Comparison of ENCODE assay signal across 17 cellular contexts in the genomic region with DNA sequence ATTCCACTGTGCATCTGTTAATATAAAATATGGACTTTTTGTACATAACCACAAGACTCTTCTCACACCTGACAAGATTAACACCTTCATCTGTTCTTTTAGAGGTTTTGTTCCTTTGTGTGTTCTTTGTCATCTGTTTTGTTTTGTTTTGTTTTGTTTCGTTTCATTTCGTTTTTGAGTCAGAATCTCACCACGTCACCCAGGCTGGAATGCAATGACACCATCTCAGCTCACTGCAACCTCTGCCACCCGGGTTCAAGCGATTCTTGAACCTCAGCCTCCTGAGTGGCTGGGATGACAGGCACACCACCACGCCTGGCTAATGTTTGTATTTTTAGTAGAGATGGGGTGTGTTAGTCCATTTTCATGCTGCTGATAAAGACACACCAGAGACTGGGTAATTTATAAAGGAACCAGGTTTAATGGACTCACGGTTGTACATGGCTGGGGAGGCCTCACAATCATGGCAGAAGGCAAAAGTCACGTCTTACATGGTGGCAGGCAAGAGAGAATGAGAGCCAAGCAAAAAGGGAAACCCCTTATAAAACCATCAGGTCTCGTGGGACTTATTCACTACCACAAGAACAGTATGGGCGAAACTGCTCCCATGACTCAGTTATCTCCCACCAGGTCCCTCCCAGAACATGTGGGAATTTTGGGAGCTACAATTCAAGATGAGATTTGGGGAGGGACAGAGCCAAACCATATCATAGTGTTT. TPM values are rescaled to one million over a fixed set of nuclear protein-coding genes. Genes with fewer than 3 reads are reported as not detected.
DNase-seq lines count a peak whose midpoint lies in the region; ATAC-seq and TF ChIP-seq lines count a peak whose summit lies in the region.
"Had no signal": no experiment of that assay in that cellular context is flagged by ENCODE, and none has a peak within 500 bp of the region (broad histone marks: within the 10 kb centered on the region; RNA-seq: fewer than 3 reads in every experiment).

No MANE protein-coding gene starts in this region.

- no peaks in the 10 kb centered on the region for H3K9me2 ChIP-seq in hepatocyte (replicated peaks; ENCODE audit: insufficient read depth)

- H3K9me3 Mint-ChIP-seq in activated CD4-positive, alpha-beta memory T cell treated with anti-CD3 and anti-CD28 coated beads, Interleukin-2, amount 10 ng/mL, durations not matched to agents 7 days and 5 days: no peaks in the 10 kb centered on the region
- H3K9me3 Mint-ChIP-seq in progenitor cell of endocrine pancreas (ENCODE audit: low read depth): no peaks in the 10 kb centered on the region
- H3K9me3 Mint-ChIP-seq: H9 had no signal

- H3K9me3 ChIP-seq in cardiac muscle cell (ENCODE audit: low read depth): no peaks in the 10 kb centered on the region
- no peaks in the 10 kb centered on the region for H3K9me3 ChIP-seq in hepatocyte (ENCODE audit: low read depth)
- no peaks in the 10 kb centered on the region for H3K9me3 ChIP-seq in ovary

- DNase-seq in cardiac muscle cell (ENCODE audit: low read depth in 1 of 2, low spot score in 1 of 2): no peak
- DNase-seq in Right ventricle myocardium superior: no peak
- DNase-seq in activated CD4-positive, alpha-beta memory T cell treated with anti-CD3 and anti-CD28 coated beads, Interleukin-2, amount 10 ng/mL, durations not matched to agents 7 days and 5 days: no peak
- DNase-seq in fibroblast of gingiva (ENCODE audit: low read depth): peak; percentile 18
- no peak for DNase-seq in progenitor cell of endocrine pancreas (ENCODE audit: low spot score, unreplicated experiment)
- no peak for DNase-seq in iPS-NIHi7 (ENCODE audit: extremely low spot score)
- DNase-seq in hepatocyte (ENCODE audit: low spot score): no peak
- DNase-seq in ovary: no peak
- DNase-seq: activated CD8-positive, alpha-beta memory T cell treated with anti-CD3 and anti-CD28 coated beads for 24 hours; cerebellar nuclear complex; H9; hippocampal formation; MM.1S; NCI-H2029; NCI-H510A treated with DMSO at 0.1 percent for 48 hours; OCI-M1 had no signal

- no peak overlapping the region for H3K4me3 Mint-ChIP-seq in activated CD4-positive, alpha-beta memory T cell treated with anti-CD3 and anti-CD28 coated beads, Interleukin-2, amount 10 ng/mL, durations not matched to agents 7 days and 5 days
- no peak overlapping the region for H3K4me3 Mint-ChIP-seq in progenitor cell of endocrine pancreas (ENCODE audit: low read depth)
- H3K4me3 Mint-ChIP-seq: H9 had no signal

- no peak overlapping the region for H3K4me2 ChIP-seq in hepatocyte

- H3K36me3 Mint-ChIP-seq in activated CD4-positive, alpha-beta memory T cell treated with anti-CD3 and anti-CD28 coated beads, Interleukin-2, amount 10 ng/mL, durations not matched to agents 7 days and 5 days (ENCODE audit: low read depth): peaks cover 37% of the 10 kb centered on the region
- peaks cover 3% of the 10 kb centered on the region for H3K36me3 Mint-ChIP-seq in progenitor cell of endocrine pancreas (ENCODE audit: insufficient read depth)

- TF ChIP-seq POLR2A in ovary (IDR thresholded peaks at IDR 0.05): no peak

- H3K4me1 Mint-ChIP-seq in activated CD4-positive, alpha-beta memory T cell treated with anti-CD3 and anti-CD28 coated beads, Interleukin-2, amount 10 ng/mL, durations not matched to agents 7 days and 5 days: peaks cover 12% of the 10 kb centered on the region
- peaks cover 5% of the 10 kb centered on the region for H3K4me1 Mint-ChIP-seq in progenitor cell of endocrine pancreas (ENCODE audit: low read depth)

- WGBS in hepatocyte (ENCODE audit: low lambda C conversion rate, missing lambda C conversion rate): 86% methylated on average over 10 of the region's 10 CpGs
- 81 to 83% (median 82%) methylated on average over 10 of the region's 10 CpGs for WGBS in ovary, 3 donors

- no peak for TF ChIP-seq EP300 in ovary (IDR thresholded peaks at IDR 0.05)

- peaks cover 87% of the 10 kb centered on the region for H4K20me1 ChIP-seq in hepatocyte (ENCODE audit: insufficient read depth, poor library complexity, severe bottlenecking)

- peak overlapping the region; percentile 63 for H3K27ac ChIP-seq in cardiac muscle cell
- no peak overlapping the region for H3K27ac ChIP-seq in hepatocyte
- no peak overlapping the region for H3K27ac ChIP-seq in ovary

- H3K4me1 ChIP-seq in cardiac muscle cell (ENCODE audit: low read depth): peaks cover 20% of the 10 kb centered on the region
- no peaks in the 10 kb centered on the region for H3K4me1 ChIP-seq in hepatocyte (ENCODE audit: insufficient read depth)
- peaks cover 4% of the 10 kb centered on the region for H3K4me1 ChIP-seq in ovary (ENCODE audit: insufficient read depth)

- no peak overlapping the region for H3K4me3 ChIP-seq in cardiac muscle cell
- no peak overlapping the region for H3K4me3 ChIP-seq in hepatocyte
- no peak overlapping the region for H3K4me3 ChIP-seq in ovary

- H3K27ac Mint-ChIP-seq in activated CD4-positive, alpha-beta memory T cell treated with anti-CD3 and anti-CD28 coated beads, Interleukin-2, amount 10 ng/mL, durations not matched to agents 7 days and 5 days: peak overlapping the region; percentile 45
- H3K27ac Mint-ChIP-seq in progenitor cell of endocrine pancreas: peak overlapping the region; percentile 33

- CTCF ChIA-PET in activated CD4-positive, alpha-beta memory T cell treated with anti-CD3 and anti-CD28 coated beads, Interleukin-2, amount 10 ng/mL, durations not matched to agents 7 days and 5 days (lab: Charles Lee): no interaction called here

- no peak overlapping the region for H2AFZ ChIP-seq in hepatocyte

- no peaks in the 10 kb centered on the region for H3K36me3 ChIP-seq in cardiac muscle cell
- H3K36me3 ChIP-seq in hepatocyte (replicated peaks; ENCODE audit: insufficient read depth, low read depth): no peaks in the 10 kb centered on the region
- no peaks in the 10 kb centered on the region for H3K36me3 ChIP-seq in ovary

- ATAC-seq in Right ventricle myocardium superior (ENCODE audit: poor library complexity): no peak

- POLR2A ChIA-PET in activated CD4-positive, alpha-beta memory T cell treated with anti-CD3 and anti-CD28 coated beads, Interleukin-2, amount 10 ng/mL, durations not matched to agents 7 days and 5 days (lab: Charles Lee): no interaction called here

- no peaks in the 10 kb centered on the region for H3K27me3 Mint-ChIP-seq in activated CD4-positive, alpha-beta memory T cell treated with anti-CD3 and anti-CD28 coated beads, Interleukin-2, amount 10 ng/mL, durations not matched to agents 7 days and 5 days
- no peaks in the 10 kb centered on the region for H3K27me3 Mint-ChIP-seq in progenitor cell of endocrine pancreas

- H3K79me2 ChIP-seq in hepatocyte: peaks cover 100% of the 10 kb centered on the region

- H3K27me3 ChIP-seq in cardiac muscle cell (no peaks in the 10 kb centered on the region), hepatocyte (no peaks in the 10 kb centered on the region), ovary (no peaks in the 10 kb centered on the region)

- intact Hi-C loops in Right ventricle myocardium superior (cut with DNase I) (no loop called here), ovary (cut with DNase I) (no loop called here)

- TF ChIP-seq CTCF in cardiac muscle cell (IDR thresholded peaks at IDR 0.05; ENCODE audit: low read depth, low read length) (no peak), progenitor cell of endocrine pancreas (IDR thresholded peaks at IDR 0.05; ENCODE audit: unreplicated experiment) (no peak), hepatocyte (IDR thresholded peaks at IDR 0.05; ENCODE audit: poor library complexity) (no peak), ovary (IDR thresholded peaks at IDR 0.05) (no peak)

RNA-seq across cellular contexts. Expression of a gene that starts 22.3 kb away (rescaled TPM):
- total RNA-seq in cardiac muscle cell: not detected in 2 replicates
- polyA plus RNA-seq in cardiac muscle cell: not detected in 2 replicates
- not detected for total RNA-seq in Right ventricle myocardium superior
- total RNA-seq in activated CD4-positive, alpha-beta memory T cell treated with anti-CD3 and anti-CD28 coated beads, Interleukin-2, amount 10 ng/mL, durations not matched to agents 7 days and 5 days: not detected
- total RNA-seq in progenitor cell of endocrine pancreas: not detected in 2 replicates
- not detected in 2 replicates for total RNA-seq in hepatocyte
- not detected in 2 replicates for polyA plus RNA-seq in hepatocyte
- total RNA-seq in ovary: not detected
- not detected for polyA plus RNA-seq in ovary
- total RNA-seq: H9, pulmonary artery endothelial cell had no signal

RNA-seq across cellular contexts. Expression of a gene that starts 27.8 kb away (rescaled TPM):
- total RNA-seq in cardiac muscle cell: 23.3 and 29.0 TPM in 2 replicates
- polyA plus RNA-seq in cardiac muscle cell: 50.5 and 52.0 TPM in 2 replicates
- 17.4 TPM for total RNA-seq in Right ventricle myocardium superior
- total RNA-seq in activated CD4-positive, alpha-beta memory T cell treated with anti-CD3 and anti-CD28 coated beads, Interleukin-2, amount 10 ng/mL, durations not matched to agents 7 days and 5 days: 10 to 100 TPM; 21.9 to 24.1 TPM
- total RNA-seq in progenitor cell of endocrine pancreas: 38.7 and 42.4 TPM in 2 replicates
- 14.7 and 18.5 TPM in 2 replicates for total RNA-seq in hepatocyte
- polyA plus RNA-seq in hepatocyte: 23.2 and 25.8 TPM in 2 replicates
- total RNA-seq in ovary: 10 to 100 TPM; 21.1 to 43.4 (median 37.5) TPM
- 10 to 100 TPM; 20.0 to 51.8 TPM for polyA plus RNA-seq in ovary

RNA-seq across cellular contexts. Expression of a gene that starts 29.6 kb away (rescaled TPM):
- 43.9 and 50.7 TPM in 2 replicates for total RNA-seq in cardiac muscle cell
- polyA plus RNA-seq in cardiac muscle cell: 77.0 and 83.0 TPM in 2 replicates
- total RNA-seq in Right ventricle myocardium superior: 47.0 TPM
- 10 to 100 TPM; 46.1 to 46.4 TPM for total RNA-seq in activated CD4-positive, alpha-beta memory T cell treated with anti-CD3 and anti-CD28 coated beads, Interleukin-2, amount 10 ng/mL, durations not matched to agents 7 days and 5 days
- total RNA-seq in progenitor cell of endocrine pancreas: 66.8 and 71.3 TPM in 2 replicates
- total RNA-seq in hepatocyte: 34.6 and 47.2 TPM in 2 replicates
- polyA plus RNA-seq in hepatocyte: 67.9 and 82.4 TPM in 2 replicates
- total RNA-seq in ovary: 10 to 100 TPM; 16.6 to 46.4 (median 40.8) TPM
- 100 to 1,000 TPM in 1 of 2 donors, 10 to 100 TPM in 1; 33.1 to 106 TPM for polyA plus RNA-seq in ovary

RNA-seq across cellular contexts. Expression of a gene that starts 29.7 kb away (rescaled TPM):
- total RNA-seq in cardiac muscle cell (1.2 and 2.1 TPM in 2 replicates), Right ventricle myocardium superior (1.5 TPM), progenitor cell of endocrine pancreas (2.0 and 2.2 TPM in 2 replicates), hepatocyte (3.5 and 4.0 TPM in 2 replicates), ovary (1 to 10 TPM; 1.8 to 3.8 (median 3.0) TPM)
- polyA plus RNA-seq in cardiac muscle cell (0.56 and 2.5 TPM in 2 replicates), hepatocyte (1.2 and 2.1 TPM in 2 replicates), ovary (1 to 10 TPM; 1.6 to 3.8 TPM)
- total RNA-seq in activated CD4-positive, alpha-beta memory T cell treated with anti-CD3 and anti-CD28 coated beads, Interleukin-2, amount 10 ng/mL, durations not matched to agents 7 days and 5 days: 1 to 10 TPM; 2.1 to 2.2 TPM
